ENCODE assay signal across 15 cellular contexts in genomic region chr6:14861491-14861943, GRCh38.
DNase-seq lines count a peak whose midpoint lies in the region; ATAC-seq, FAIRE-seq and TF ChIP-seq lines count a peak whose summit lies in the region.
"Had no signal": no experiment of that assay in that cellular context is flagged by ENCODE, and none has a peak within 500 bp of the region (broad histone marks: within the 10 kb centered on the region; RNA-seq: fewer than 3 reads in every experiment).

No MANE protein-coding gene starts in this region.

- H3K79me2 ChIP-seq in K562 (ENCODE audit: control insufficient read depth, insufficient read depth, low read length) = no peaks in the 10 kb centered on the region

- no peaks in the 10 kb centered on the region for H4K20me1 ChIP-seq in K562 (replicated peaks; ENCODE audit: control insufficient read depth, insufficient read depth, low read length)

- H3K27me3 ChIP-seq in K562 (ENCODE audit: control insufficient read depth in 2 of 2, insufficient read depth in 2 of 2, low read length in 2 of 2) = no peaks in the 10 kb centered on the region
- H3K27me3 ChIP-seq: tibial nerve had no signal

- H3K9me3 ChIP-seq in K562 (replicated peaks; ENCODE audit: control insufficient read depth, insufficient read depth, low read depth, low read length) = no peaks in the 10 kb centered on the region
- H3K9me3 ChIP-seq: tibial nerve had no signal

- no peak for TF ChIP-seq CTCF in K562 (IDR thresholded peaks at IDR 0.05 in 2 of 3, conservative IDR thresholded peaks at IDR 0.05 in 1 of 3; ENCODE audit: insufficient read depth in 2 of 3, low read depth in 1 of 3, low read length in 3 of 3)

- no peak for TF ChIP-seq EP300 in K562 (IDR thresholded peaks at IDR 0.05; ENCODE audit: low read length)

- no peaks in the 10 kb centered on the region for H3K9me3 Mint-ChIP-seq in activated T-cell treated with anti-CD3 and anti-CD28 coated beads, Interleukin-2, amount 50 U/mL, for 4 hours

- 19% methylated on average over 4 of the region's 4 CpGs for WGBS in K562 (ENCODE audit: insufficient coverage, low coverage, missing lambda C conversion rate)

- DNase-seq in activated T-cell treated with anti-CD3 and anti-CD28 coated beads, Interleukin-2, amount 50 U/mL, for 48 hours = peak; percentile 54 to 63
- DNase-seq in activated T-cell treated with anti-CD3 and anti-CD28 coated beads, Interleukin-2, amount 50 U/mL, for 4 hours = no peak
- DNase-seq in NCI-H524 (lab: John Stamatoyannopoulos, UW) = peak; percentile 90 to 97
- peak; percentile 28 to 74 (median 48) for DNase-seq in K562 (ENCODE audit: extremely low read depth in 1 of 4, low spot score in 3 of 4)
- peak; percentile 61 for DNase-seq in stimulated activated CD8-positive, alpha-beta memory T cell treated with anti-CD3 and anti-CD28 coated beads, Interleukin-4, amount 100 ng/mL, for 48 hours
- no peak for DNase-seq in HK-2 (ENCODE audit: unreplicated experiment)
- no peak for DNase-seq in NCI-H510A (lab: John Stamatoyannopoulos, UW)
- no peak for DNase-seq in T1000 (lab: John Stamatoyannopoulos, UW)
- DNase-seq: activated CD4-positive, alpha-beta T cell treated with anti-CD3 and anti-CD28 coated beads, Interleukin-2, amount 50 U/mL, for 1 hour; activated gamma-delta T cell; mammary epithelial cell had no signal

- H3K4me1 ChIP-seq in K562 (replicated peaks in 1 of 2; ENCODE audit: control insufficient read depth in 2 of 2, insufficient read depth in 2 of 2, low read length in 2 of 2) = peaks cover 9 to 31% of the 10 kb centered on the region in 2 experiments

- CTCF ChIA-PET in K562 (lab: Yijun Ruan, JAX; ENCODE audit: low intra/inter-chr PET ratio) = no interaction called here

- H3K9ac ChIP-seq in K562 (ENCODE audit: insufficient read depth in 1 of 2, low read depth in 2 of 2, low read length in 2 of 2) = no peak overlapping the region

- ATAC-seq in activated T-cell treated with anti-CD3 and anti-CD28 coated beads, Interleukin-2, amount 50 U/mL, for 4 hours = no peak
- peak; percentile 69 for ATAC-seq in K562
- ATAC-seq: Right ventricle myocardium inferior had no signal

- H3K27ac ChIP-seq in K562 (ENCODE audit: extremely low read depth, low read depth, low read length) = no peak overlapping the region
- H3K27ac ChIP-seq: tibial nerve had no signal

- H2AFZ ChIP-seq in K562 (ENCODE audit: low read depth, low read length) = no peak overlapping the region; the same call in 1 of the 2 replicates

- no peak overlapping the region for H3K4me3 ChIP-seq in K562
- H3K4me3 ChIP-seq: tibial nerve had no signal

- H3K4me2 ChIP-seq in K562 (ENCODE audit: insufficient read depth, low read length) = no peak overlapping the region

- no peak for TF ChIP-seq POLR2A in K562 (conservative IDR thresholded peaks at IDR 0.05)

- POLR2A ChIA-PET in K562 (lab: Yijun Ruan, JAX) = interaction anchor here (0.6 to 0.8 kb wide), 5 partner anchors 15 to 493 kb away, joined by 3 to 4 read pairs (median 3); no protein-coding TSS in a partner anchor

- H3K36me3 ChIP-seq in K562 (ENCODE audit: control insufficient read depth, insufficient read depth, low read length) = no peaks in the 10 kb centered on the region
- H3K36me3 ChIP-seq: tibial nerve had no signal

- no peaks in the 10 kb centered on the region for H3K36me3 Mint-ChIP-seq in activated T-cell treated with anti-CD3 and anti-CD28 coated beads, Interleukin-2, amount 50 U/mL, for 4 hours (ENCODE audit: insufficient read depth)
- H3K36me3 Mint-ChIP-seq: brain had no signal

- FAIRE-seq in K562 (lab: Jason Lieb, UNC) = peak; percentile 70
- FAIRE-seq: A204.1 had no signal

- no TSS peak for BruUV-seq in K562 (replicated peaks; lab: Mats Ljungman, UMichigan)

- no peaks in the 10 kb centered on the region for H3K9me1 ChIP-seq in K562 (ENCODE audit: control insufficient read depth, insufficient read depth, low read length)

- in situ Hi-C loops in K562 (cut with MboI) = no loop called here

- peaks cover 47% of the 10 kb centered on the region for H3K4me1 Mint-ChIP-seq in activated T-cell treated with anti-CD3 and anti-CD28 coated beads, Interleukin-2, amount 50 U/mL, for 4 hours (ENCODE audit: low read depth)

- no peak for TF ChIP-seq RAD21 in K562 (CRISPR knock-in tag; conservative IDR thresholded peaks at IDR 0.05 in 1 of 2, IDR thresholded peaks at IDR 0.05 in 1 of 2)

- no peaks in the 10 kb centered on the region for H3K27me3 Mint-ChIP-seq in activated T-cell treated with anti-CD3 and anti-CD28 coated beads, Interleukin-2, amount 50 U/mL, for 4 hours (ENCODE audit: low read depth)

- H3K4me3 Mint-ChIP-seq in activated T-cell treated with anti-CD3 and anti-CD28 coated beads, Interleukin-2, amount 50 U/mL, for 4 hours = no peak overlapping the region
- H3K4me3 Mint-ChIP-seq: brain had no signal

- intact Hi-C loops in K562 (cut with micrococcal nuclease) = loop anchor here (5.0 to 10.0 kb wide), 3 partner anchors 223 to 533 kb away; partner anchors contain the start of gene JARID2

TF ChIP-seq in K562, 482 proteins besides CTCF, POLR2A, EP300 and RAD21 (continues in another document):
- no peak for TF ChIP-seq KAT7 (CRISPR knock-in tag; IDR thresholded peaks at IDR 0.05; ENCODE audit: borderline replicate concordance)
- no peak for TF ChIP-seq SMAD3 (CRISPR knock-in tag; conservative IDR thresholded peaks at IDR 0.05)
- no peak for TF ChIP-seq ZNF764 (CRISPR knock-in tag; IDR thresholded peaks at IDR 0.05; ENCODE audit: low read depth)
- peak; percentile 38; the same call in 1 of the 2 replicates for TF ChIP-seq L3MBTL2 (IDR thresholded peaks at IDR 0.05)
- no peak for TF ChIP-seq ZNF354B (CRISPR knock-in tag; IDR thresholded peaks at IDR 0.05)
- no peak for TF ChIP-seq PHTF2 (CRISPR knock-in tag; IDR thresholded peaks at IDR 0.05)
- no peak for TF ChIP-seq GTF2A2 (tag; IDR thresholded peaks at IDR 0.05)
- no peak for TF ChIP-seq THRA (IDR thresholded peaks at IDR 0.05)
- TF ChIP-seq SFPQ (IDR thresholded peaks at IDR 0.05; ENCODE audit: low read depth, low read length) = no peak
- TF ChIP-seq CBFA2T3 (IDR thresholded peaks at IDR 0.05) = peak; percentile 71
- TF ChIP-seq NFIX (CRISPR knock-in tag; IDR thresholded peaks at IDR 0.05; ENCODE audit: low read depth) = no peak
- TF ChIP-seq MCM3 (IDR thresholded peaks at IDR 0.05) = no peak
- 0 out of 2 replicates have a peak, but pooled peaks have one; percentile 26 for TF ChIP-seq ZNF584 (CRISPR knock-in tag; IDR thresholded peaks at IDR 0.05; ENCODE audit: low read depth)
- TF ChIP-seq SUPT5H (IDR thresholded peaks at IDR 0.05) = no peak
- TF ChIP-seq AFF4 (CRISPR knock-in tag; IDR thresholded peaks at IDR 0.05) = no peak
- no peak; the same call in 1 of the 2 replicates for TF ChIP-seq BCOR (IDR thresholded peaks at IDR 0.05)
- TF ChIP-seq HDAC6 (IDR thresholded peaks at IDR 0.05; ENCODE audit: low read depth, low read length) = no peak

Comparison
In these comparisons a context has a peak if more than half of its experiments do, and no peak if none do; other contexts are left out.
1. DNase-seq: peak in activated T-cell treated with anti-CD3 and anti-CD28 coated beads, Interleukin-2, amount 50 U/mL, for 48 hours (2 of 2), NCI-H524 (2 of 2), K562 (4 of 4) and stimulated activated CD8-positive, alpha-beta memory T cell treated with anti-CD3 and anti-CD28 coated beads, Interleukin-4, amount 100 ng/mL, for 48 hours (single experiment); none in activated T-cell treated with anti-CD3 and anti-CD28 coated beads, Interleukin-2, amount 50 U/mL, for 4 hours (single experiment), HK-2 (single experiment), NCI-H510A (single experiment) and T1000 (single experiment).